In genomic region chr10:116080553-116080952, GRCh38 we compare ENCODE assay signal across 16 cellular contexts.
DNase-seq lines count a peak whose midpoint lies in the region; ATAC-seq and TF ChIP-seq lines count a peak whose summit lies in the region.
"Had no signal": no experiment of that assay in that cellular context is flagged by ENCODE, and none has a peak within 500 bp of the region (broad histone marks: within the 10 kb centered on the region; RNA-seq: fewer than 3 reads in every experiment).

No MANE protein-coding gene starts in this region.

- H3K4me3 ChIP-seq in transverse colon: no peak overlapping the region
- H3K4me3 ChIP-seq: HAP-1 had no signal

- TF ChIP-seq POLR2A in transverse colon (IDR thresholded peaks at IDR 0.05): no peak

- intact Hi-C loops in transverse colon (cut with DNase I; ENCODE audit: low total_unique reads): no loop called here

- no peaks in the 10 kb centered on the region for H3K9me3 Mint-ChIP-seq in HFFc6
- H3K9me3 Mint-ChIP-seq: neural crest cell had no signal

- ATAC-seq in GM21825 (IDR thresholded peaks at IDR 0.05; ENCODE audit: unreplicated experiment): no peak
- ATAC-seq: right cardiac atrium had no signal

- peaks cover 5% of the 10 kb centered on the region for H3K27me3 Mint-ChIP-seq in HFFc6 (ENCODE audit: insufficient read depth)

- H3K27ac Mint-ChIP-seq in HFFc6: no peak overlapping the region

- in situ Hi-C loops in ACHN (cut with HindIII; ENCODE audit: low pct_ligation_motif_present, low pct_unique_long_range_greater_than_20kb, low sequenced_read_pairs): no loop called here
- in situ Hi-C loops in transverse colon (cut with MboI; ENCODE audit: low pct_ligation_motif_present in 1 of 4, low pct_unique_long_range_greater_than_20kb in 1 of 4, low sequenced_read_pairs in 3 of 4): no loop called here

- H3K4me3 Mint-ChIP-seq in HFFc6: no peak overlapping the region
- H3K4me3 Mint-ChIP-seq: neural crest cell had no signal

- no peaks in the 10 kb centered on the region for H3K9me3 ChIP-seq in transverse colon
- H3K9me3 ChIP-seq: HAP-1 had no signal

- no peaks in the 10 kb centered on the region for H3K36me3 ChIP-seq in transverse colon
- H3K36me3 ChIP-seq: HAP-1 had no signal

- no peak for TF ChIP-seq EP300 in transverse colon (IDR thresholded peaks at IDR 0.05; ENCODE audit: low read depth)

- no peaks in the 10 kb centered on the region for H3K4me1 ChIP-seq in transverse colon
- H3K4me1 ChIP-seq: HAP-1 had no signal

- no peak overlapping the region for H3K27ac ChIP-seq in transverse colon

- peaks cover 21% of the 10 kb centered on the region for H3K4me1 Mint-ChIP-seq in HFFc6 (ENCODE audit: low read depth)

- peak; percentile 98 for DNase-seq in ACHN
- peak; percentile 18 for DNase-seq in HFFc6
- peak; percentile 66 for DNase-seq in T1000 (lab: John Stamatoyannopoulos, UW)
- peak; percentile 19 for DNase-seq in iPS-NIHi11 (ENCODE audit: low spot score)
- no peak for DNase-seq in transverse colon
- DNase-seq in nucleus accumbens (lab: John Stamatoyannopoulos, UW): no peak
- DNase-seq in activated CD4-positive, alpha-beta T cell treated with anti-CD3 and anti-CD28 coated beads for 1 hour: no peak
- DNase-seq: activated naive CD4-positive, alpha-beta T cell treated with Interleukin-2 at 50 U/mL for 16 hours; hypothalamus; NCI-H1417; NCI-H2227 treated with DMSO at 0.1 percent for 48 hours; right cardiac atrium; stimulated activated CD4-positive, alpha-beta T cell treated with anti-CD3 and anti-CD28 coated beads, Interleukin-2, amount 100 ng/mL, for 24 hours had no signal

- 75 to 100% methylated on average over 2 to 4 of the region's 4 CpGs for WGBS in transverse colon (ENCODE audit: low coverage in 1 of 2), 2 donors

- H3K27me3 ChIP-seq in transverse colon: no peaks in the 10 kb centered on the region

- TF ChIP-seq CTCF in HFFc6 (IDR thresholded peaks at IDR 0.05) (no peak), transverse colon (IDR thresholded peaks at IDR 0.05) (no peak)

- H3K36me3 Mint-ChIP-seq in HFFc6 (ENCODE audit: low read depth): peaks cover 4% of the 10 kb centered on the region; the same call in 1 of the 2 replicates

Comparison
In these comparisons a context has a peak if more than half of its experiments do, and no peak if none do; other contexts are left out.
1. DNase-seq: peak in ACHN (single experiment), HFFc6 (single experiment), T1000 (single experiment) and iPS-NIHi11 (single experiment); none in transverse colon (single experiment), nucleus accumbens (0 of 56) and activated CD4-positive, alpha-beta T cell treated with anti-CD3 and anti-CD28 coated beads for 1 hour (single experiment).